In genomic region chr6:108563292-108563691, GRCh38 we compare ENCODE assay signal across 9 cellular contexts. TPM values are rescaled to one million over a fixed set of nuclear protein-coding genes. Genes with fewer than 3 reads are reported as not detected.
A peak's percentile ranks its signal among the peaks of the same experiment; 100 is the strongest.
DNase-seq lines count a peak whose midpoint lies in the region; ATAC-seq, FAIRE-seq and TF ChIP-seq lines count a peak whose summit lies in the region.
"Had no signal": no experiment of that assay in that cellular context is flagged by ENCODE, and none has a peak within 500 bp of the region (broad histone marks: within the 10 kb centered on the region; RNA-seq: fewer than 3 reads in every experiment).

No MANE protein-coding gene starts in this region.

- H3K4me2 ChIP-seq in mesenchymal stem cell (ENCODE audit: low read length, poor library complexity, severe bottlenecking), result peak overlapping the region; percentile 31

- H3K9me3 ChIP-seq in HUES64 (ENCODE audit: insufficient read depth, low read depth, low read length), result no peaks in the 10 kb centered on the region
- H3K9me3 ChIP-seq in mesenchymal stem cell (ENCODE audit: control insufficient read depth, low read length), result no peaks in the 10 kb centered on the region
- no peaks in the 10 kb centered on the region for H3K9me3 ChIP-seq in tibial artery

- H3K9ac ChIP-seq in HUES64 (ENCODE audit: low read depth, low read length) (no peak overlapping the region), mesenchymal stem cell (ENCODE audit: low read length) (peak overlapping the region; percentile 97)

- no peaks in the 10 kb centered on the region for H3K79me1 ChIP-seq in mesenchymal stem cell (replicated peaks; ENCODE audit: low read length, poor library complexity, severe bottlenecking)

- no peak overlapping the region for H2BK5ac ChIP-seq in mesenchymal stem cell (ENCODE audit: low read depth, low read length, poor library complexity, severe bottlenecking)

- H3K36me3 ChIP-seq in HUES64 (ENCODE audit: insufficient read depth, low read length) (no peaks in the 10 kb centered on the region; the same call in 1 of the 2 replicates), bronchial epithelial cell (ENCODE audit: control insufficient read depth, insufficient read depth, low read length) (peaks cover 14% of the 10 kb centered on the region), mesenchymal stem cell (ENCODE audit: control insufficient read depth in 1 of 2, insufficient read depth in 2 of 2, low read depth in 1 of 2, low read length in 2 of 2) (peaks cover 7 to 11% of the 10 kb centered on the region in 2 experiments), tibial artery (peaks cover 11 to 30% (median 25%) of the 10 kb centered on the region in 3 donors)

- H3K23ac ChIP-seq in mesenchymal stem cell (ENCODE audit: low read length in 2 of 2), result no peak overlapping the region

- no peak for FAIRE-seq in bronchial epithelial cell (lab: Jason Lieb, UNC)
- FAIRE-seq: colon, GM12891 had no signal

- H3K27ac ChIP-seq in HUES64 (ENCODE audit: low read depth, low read length) (no peak overlapping the region), mesenchymal stem cell (ENCODE audit: low read length, poor library complexity, severe bottlenecking) (no peak overlapping the region), tibial artery (peak overlapping the region; percentile 97 to 99)

- H4K8ac ChIP-seq in mesenchymal stem cell (ENCODE audit: low read length), result no peak overlapping the region

- H2BK12ac ChIP-seq in mesenchymal stem cell (ENCODE audit: low read length in 2 of 2), result no peak overlapping the region

- H3K4ac ChIP-seq in mesenchymal stem cell (ENCODE audit: low read depth in 1 of 2, low read length in 2 of 2), result no peak overlapping the region

- 49% methylated on average over 7 of the region's 8 CpGs for WGBS in HUES64
- 85% methylated on average over 7 of the region's 8 CpGs for WGBS in mesenchymal stem cell

- no peak overlapping the region for H2BK120ac ChIP-seq in mesenchymal stem cell (ENCODE audit: low read depth, low read length)

- no peak overlapping the region for H3K18ac ChIP-seq in mesenchymal stem cell (ENCODE audit: low read depth in 1 of 2, low read length in 2 of 2)

- H3K4me1 ChIP-seq in HUES64 (ENCODE audit: insufficient read depth, low read length), result peaks cover 30% of the 10 kb centered on the region
- peaks cover 7% of the 10 kb centered on the region for H3K4me1 ChIP-seq in mesenchymal stem cell (ENCODE audit: control insufficient read depth, insufficient read depth, low read depth, low read length)
- H3K4me1 ChIP-seq in tibial artery, result peaks cover 0 to 51% (median 32%) of the 10 kb centered on the region in 4 donors

- H2BK15ac ChIP-seq in mesenchymal stem cell (ENCODE audit: low read depth, poor library complexity, severe bottlenecking), result no peak overlapping the region

- H4K91ac ChIP-seq in mesenchymal stem cell (ENCODE audit: low read length), result no peak overlapping the region

- no peak overlapping the region for H3K14ac ChIP-seq in mesenchymal stem cell (ENCODE audit: low read length in 2 of 2)

- TF ChIP-seq CTCF in bronchial epithelial cell (IDR thresholded peaks at IDR 0.05; ENCODE audit: insufficient read depth, low read length, severe bottlenecking), result no peak
- TF ChIP-seq CTCF in tibial artery (IDR thresholded peaks at IDR 0.05), result no peak

- H3K27me3 ChIP-seq in HUES64 (ENCODE audit: insufficient read depth, low read length), result peaks cover 41% of the 10 kb centered on the region
- H3K27me3 ChIP-seq in bronchial epithelial cell (ENCODE audit: control insufficient read depth, insufficient read depth, low read length), result no peaks in the 10 kb centered on the region
- H3K27me3 ChIP-seq in mesenchymal stem cell (ENCODE audit: control insufficient read depth in 1 of 2, insufficient read depth in 1 of 2, low read length in 2 of 2), result no peaks in the 10 kb centered on the region
- no peaks in the 10 kb centered on the region for H3K27me3 ChIP-seq in tibial artery

- H3K4me3 ChIP-seq in HUES64 (ENCODE audit: low read length) (peak overlapping the region; percentile 68), bronchial epithelial cell (ENCODE audit: low read depth, low read length) (peak overlapping the region; percentile 55), mesenchymal stem cell (ENCODE audit: insufficient read depth in 1 of 2, low read depth in 1 of 2, low read length in 2 of 2) (peak overlapping the region in 1 of 2 experiments; percentile 98), tibial artery (peak overlapping the region; percentile 86 to 97)

- ATAC-seq in GM18519 (IDR thresholded peaks at IDR 0.05; ENCODE audit: low FRiP score, unreplicated experiment), result no peak

- intact Hi-C loops in tibial artery (cut with DNase I; ENCODE audit: low total_unique reads), result loop anchor here (10.0 kb wide), 1 partner anchor 132 kb away; no protein-coding TSS in a partner anchor

- no peak overlapping the region for H2AK5ac ChIP-seq in mesenchymal stem cell (ENCODE audit: low read length, severe bottlenecking)

- no peak for DNase-seq in bronchial epithelial cell (ENCODE audit: low read depth)
- no peak for DNase-seq in mesenchymal stem cell
- DNase-seq in tibial artery, result no peak
- DNase-seq in dedifferentiated amniotic fluid mesenchymal stem cell (ENCODE audit: extremely low spot score), result no peak
- no peak for DNase-seq in activated CD4-positive, alpha-beta T cell treated with anti-CD3 and anti-CD28 coated beads, Interleukin-2, amount 50 U/mL, for 1 hour

- H2AFZ ChIP-seq in mesenchymal stem cell (ENCODE audit: low read depth, low read length), result no peak overlapping the region

RNA-seq across cellular contexts. Expression of gene FOXO3, which starts 2.6 kb away (rescaled TPM):
- 8.5 TPM for polyA plus RNA-seq in HUES64 (2013, experiment 1 of 2)
- polyA plus RNA-seq in HUES64 (2013, experiment 2 of 2), result 8.0 TPM
- 28.7 and 29.3 TPM in 2 replicates for total RNA-seq in bronchial epithelial cell
- polyA plus RNA-seq in mesenchymal stem cell (2013, experiment 1 of 2), result 19.2 TPM
- 18.8 TPM for polyA plus RNA-seq in mesenchymal stem cell (2013, experiment 2 of 2)

Comparison
In these comparisons a context has a peak if more than half of its experiments do, and no peak if none do; other contexts are left out.
1. H3K27ac ChIP-seq: peak in tibial artery (2 of 2); none in HUES64 (single experiment) and mesenchymal stem cell (single experiment).